Comparison of ENCODE assay signal across 25 cellular contexts in genomic region chr12:120712654-120713053, GRCh38. TPM values are rescaled to one million over a fixed set of nuclear protein-coding genes. Genes with fewer than 3 reads are reported as not detected.
DNase-seq lines count a peak whose midpoint lies in the region; ATAC-seq and TF ChIP-seq lines count a peak whose summit lies in the region.
"Had no signal": no experiment of that assay in that cellular context is flagged by ENCODE, and none has a peak within 500 bp of the region (broad histone marks: within the 10 kb centered on the region; RNA-seq: fewer than 3 reads in every experiment).

No MANE protein-coding gene starts in this region.

- H3K27me3 Mint-ChIP-seq in activated CD4-positive, alpha-beta T cell treated with anti-CD3 and anti-CD28 coated beads for 36 hours = no peaks in the 10 kb centered on the region
- no peaks in the 10 kb centered on the region for H3K27me3 Mint-ChIP-seq in activated CD4-positive, alpha-beta T cell treated with anti-CD3 and anti-CD28 coated beads, Interleukin-2, amount 10 ng/mL, durations not matched to agents 24 days and 14 days
- no peaks in the 10 kb centered on the region for H3K27me3 Mint-ChIP-seq in naive thymus-derived CD4-positive, alpha-beta T cell
- no peaks in the 10 kb centered on the region for H3K27me3 Mint-ChIP-seq in type B pancreatic cell
- H3K27me3 Mint-ChIP-seq: activated CD4-positive, alpha-beta T cell treated with anti-CD3 and anti-CD28 coated beads, Interleukin-2, amount 10 ng/mL, durations not matched to agents 7 days and 5 days; activated CD8-positive, alpha-beta memory T cell treated with anti-CD3 and anti-CD28 coated beads, Interleukin-2, amount 10 ng/mL, durations not matched to agents 7 days and 5 days; stimulated activated naive B cell treated with anti-CD40 and anti-IgM and Interleukin-4, amounts not matched to agents 10 μg/mL and 1 μg/mL and 100 μg/mL, for 72 hours had no signal

- peaks cover 41% of the 10 kb centered on the region for H3K36me3 ChIP-seq in SK-N-MC (ENCODE audit: insufficient read depth, low read length)
- H3K36me3 ChIP-seq in naive thymus-derived CD4-positive, alpha-beta T cell (ENCODE audit: control insufficient read depth in 2 of 3, insufficient read depth in 3 of 3, low read length in 3 of 3) = peaks cover 6 to 30% (median 14%) of the 10 kb centered on the region in 3 experiments

- POLR2A ChIA-PET in activated CD4-positive, alpha-beta T cell treated with anti-CD3 and anti-CD28 coated beads for 36 hours (lab: Charles Lee) = no interaction called here
- POLR2A ChIA-PET in naive thymus-derived CD4-positive, alpha-beta T cell (lab: Charles Lee) = no interaction called here

- DNase-seq in activated CD4-positive, alpha-beta T cell treated with anti-CD3 and anti-CD28 coated beads for 36 hours = no peak
- no peak for DNase-seq in activated CD4-positive, alpha-beta T cell treated with anti-CD3 and anti-CD28 coated beads, Interleukin-2, amount 10 ng/mL, durations not matched to agents 24 days and 14 days
- DNase-seq in SK-N-MC (ENCODE audit: low read depth, low spot score) = no peak
- DNase-seq in naive thymus-derived CD4-positive, alpha-beta T cell = no peak
- no peak for DNase-seq in type B pancreatic cell (ENCODE audit: extremely low spot score, unreplicated experiment)
- no peak for DNase-seq in NCI-H446 treated with DMSO at 0.1 percent for 48 hours (lab: John Stamatoyannopoulos, UW)
- DNase-seq in cortex of kidney (lab: John Stamatoyannopoulos, UW) = no peak
- no peak for DNase-seq in NAMALWA (ENCODE audit: low spot score)
- DNase-seq: 8988T; activated CD4-positive, alpha-beta T cell treated with anti-CD3 and anti-CD28 coated beads, Interleukin-2, amount 10 ng/mL, durations not matched to agents 7 days and 5 days; activated CD8-positive, alpha-beta memory T cell treated with anti-CD3 and anti-CD28 coated beads, Interleukin-2, amount 10 ng/mL, durations not matched to agents 7 days and 5 days; activated naive CD4-positive, alpha-beta T cell treated with Interleukin-2 at 50 U/mL for 16 hours; activated T-cell treated with anti-CD3 and anti-CD28 coated beads, Interleukin-2, amount 50 U/mL, for 48 hours; brain microvascular endothelial cell; DMS153; kidney; NCI-H1105; NCI-H2029; RPMI8226; stimulated activated CD4-positive, alpha-beta T cell treated with anti-CD3 and anti-CD28 coated beads, Interleukin-4, amount 100 ng/mL, for 4 hours; stimulated activated naive B cell treated with anti-CD40 and anti-IgM and Interleukin-4, amounts not matched to agents 10 μg/mL and 1 μg/mL and 100 μg/mL, for 72 hours had no signal

- peaks cover 30% of the 10 kb centered on the region for H3K36me3 Mint-ChIP-seq in activated CD4-positive, alpha-beta T cell treated with anti-CD3 and anti-CD28 coated beads for 36 hours (ENCODE audit: low read depth)
- peaks cover 28% of the 10 kb centered on the region for H3K36me3 Mint-ChIP-seq in activated CD4-positive, alpha-beta T cell treated with anti-CD3 and anti-CD28 coated beads, Interleukin-2, amount 10 ng/mL, durations not matched to agents 24 days and 14 days (ENCODE audit: low read depth)
- peaks cover 6 to 19% (median 14%) of the 10 kb centered on the region in 5 donors for H3K36me3 Mint-ChIP-seq in naive thymus-derived CD4-positive, alpha-beta T cell
- peaks cover 12% of the 10 kb centered on the region for H3K36me3 Mint-ChIP-seq in type B pancreatic cell

- H3K27ac ChIP-seq in SK-N-MC = peak overlapping the region; percentile 16; the same call in 1 of the 2 replicates
- no peak overlapping the region for H3K27ac ChIP-seq in naive thymus-derived CD4-positive, alpha-beta T cell (ENCODE audit: low read depth, low read length)
- H3K27ac ChIP-seq: brain microvascular endothelial cell, epithelial cell of prostate, suprapubic skin had no signal

- peak overlapping the region; percentile 48 for H3K9ac ChIP-seq in SK-N-MC (ENCODE audit: insufficient read length)

- H3K27me3 ChIP-seq in naive thymus-derived CD4-positive, alpha-beta T cell (ENCODE audit: control insufficient read depth in 2 of 2, insufficient read depth in 2 of 2, low read length in 2 of 2) = no peaks in the 10 kb centered on the region
- H3K27me3 ChIP-seq: brain microvascular endothelial cell, suprapubic skin had no signal

- no peak overlapping the region for H3K27ac Mint-ChIP-seq in activated CD4-positive, alpha-beta T cell treated with anti-CD3 and anti-CD28 coated beads for 36 hours
- no peak overlapping the region for H3K27ac Mint-ChIP-seq in activated CD4-positive, alpha-beta T cell treated with anti-CD3 and anti-CD28 coated beads, Interleukin-2, amount 10 ng/mL, durations not matched to agents 24 days and 14 days
- H3K27ac Mint-ChIP-seq in naive thymus-derived CD4-positive, alpha-beta T cell = peak overlapping the region in 5 of 9 donors; percentile 73 to 92 (median 89)
- no peak overlapping the region for H3K27ac Mint-ChIP-seq in type B pancreatic cell
- H3K27ac Mint-ChIP-seq: activated CD8-positive, alpha-beta memory T cell treated with anti-CD3 and anti-CD28 coated beads, Interleukin-2, amount 10 ng/mL, durations not matched to agents 7 days and 5 days; mesothelial cell of epicardium; stimulated activated naive B cell treated with anti-CD40 and anti-IgM and Interleukin-4, amounts not matched to agents 10 μg/mL and 1 μg/mL and 100 μg/mL, for 72 hours had no signal

- peak overlapping the region; percentile 86 for H3K4me3 Mint-ChIP-seq in activated CD4-positive, alpha-beta T cell treated with anti-CD3 and anti-CD28 coated beads for 36 hours
- H3K4me3 Mint-ChIP-seq in activated CD4-positive, alpha-beta T cell treated with anti-CD3 and anti-CD28 coated beads, Interleukin-2, amount 10 ng/mL, durations not matched to agents 24 days and 14 days = no peak overlapping the region
- H3K4me3 Mint-ChIP-seq in naive thymus-derived CD4-positive, alpha-beta T cell = peak overlapping the region in 4 of 10 donors; percentile 36 to 98 (median 90)
- H3K4me3 Mint-ChIP-seq in type B pancreatic cell = peak overlapping the region; percentile 89
- H3K4me3 Mint-ChIP-seq: activated CD8-positive, alpha-beta memory T cell treated with anti-CD3 and anti-CD28 coated beads, Interleukin-2, amount 10 ng/mL, durations not matched to agents 7 days and 5 days had no signal

- peaks cover 5 to 7% of the 10 kb centered on the region in 2 donors for H3K4me1 ChIP-seq in naive thymus-derived CD4-positive, alpha-beta T cell (ENCODE audit: control insufficient read depth in 2 of 2, insufficient read depth in 2 of 2, low read length in 2 of 2)

- no peaks in the 10 kb centered on the region for H3K9me3 Mint-ChIP-seq in activated CD4-positive, alpha-beta T cell treated with anti-CD3 and anti-CD28 coated beads for 36 hours (ENCODE audit: low read depth)
- H3K9me3 Mint-ChIP-seq in activated CD4-positive, alpha-beta T cell treated with anti-CD3 and anti-CD28 coated beads, Interleukin-2, amount 10 ng/mL, durations not matched to agents 24 days and 14 days = no peaks in the 10 kb centered on the region
- no peaks in the 10 kb centered on the region for H3K9me3 Mint-ChIP-seq in naive thymus-derived CD4-positive, alpha-beta T cell
- H3K9me3 Mint-ChIP-seq in type B pancreatic cell = no peaks in the 10 kb centered on the region
- H3K9me3 Mint-ChIP-seq: activated CD4-positive, alpha-beta T cell treated with anti-CD3 and anti-CD28 coated beads, Interleukin-2, amount 10 ng/mL, durations not matched to agents 7 days and 5 days; mesothelial cell of epicardium; stimulated activated naive B cell treated with anti-CD40 and anti-IgM and Interleukin-4, amounts not matched to agents 10 μg/mL and 1 μg/mL and 100 μg/mL, for 72 hours had no signal

- CTCF ChIA-PET in activated CD4-positive, alpha-beta T cell treated with anti-CD3 and anti-CD28 coated beads for 36 hours (lab: Charles Lee) = interaction anchor here (0.8 kb wide), 1 partner anchor 72 kb away, joined by 3 read pairs; no protein-coding TSS in a partner anchor
- CTCF ChIA-PET in naive thymus-derived CD4-positive, alpha-beta T cell (lab: Charles Lee) = interaction anchor here (2.2 kb wide), 1 partner anchor 64 kb away, joined by 17 read pairs; no protein-coding TSS in a partner anchor

- no peaks in the 10 kb centered on the region for H3K9me3 ChIP-seq in SK-N-MC (ENCODE audit: low read depth, low read length)
- H3K9me3 ChIP-seq in naive thymus-derived CD4-positive, alpha-beta T cell (ENCODE audit: control insufficient read depth in 2 of 3, low read length in 3 of 3) = no peaks in the 10 kb centered on the region
- H3K9me3 ChIP-seq: suprapubic skin had no signal

- no peak for ATAC-seq in activated CD4-positive, alpha-beta T cell treated with anti-CD3 and anti-CD28 coated beads for 36 hours
- ATAC-seq in naive thymus-derived CD4-positive, alpha-beta T cell = no peak
- ATAC-seq: activated CD8-positive, alpha-beta memory T cell treated with anti-CD3 and anti-CD28 coated beads, Interleukin-2, amount 10 ng/mL, durations not matched to agents 7 days and 5 days; sciatic nerve; stimulated activated naive B cell treated with anti-CD40 and anti-IgM and Interleukin-4, amounts not matched to agents 10 μg/mL and 1 μg/mL and 100 μg/mL, for 72 hours had no signal

- no peak for TF ChIP-seq CTCF in type B pancreatic cell (conservative IDR thresholded peaks at IDR 0.05)

- intact Hi-C loops in activated CD4-positive, alpha-beta T cell treated with anti-CD3 and anti-CD28 coated beads for 36 hours (cut with DNase I, micrococcal nuclease) = loop anchor here in 1 of 2 experiments (5.0 to 10.0 kb wide), 2 partner anchors 275 to 388 kb away; partner anchors contain the start of genes COX6A1 and PLA2G1B
- intact Hi-C loops in activated CD4-positive, alpha-beta T cell treated with anti-CD3 and anti-CD28 coated beads, Interleukin-2, amount 10 ng/mL, durations not matched to agents 24 days and 14 days (cut with micrococcal nuclease) = loop anchor here (5.0 to 10.0 kb wide), 2 partner anchors 35 to 262 kb away; partner anchors contain the start of gene HNF1A
- intact Hi-C loops in naive thymus-derived CD4-positive, alpha-beta T cell (cut with micrococcal nuclease) = loop anchor here in 1 of 2 donors (5.0 to 10.0 kb wide), 2 partner anchors 35 to 262 kb away; partner anchors contain the start of gene HNF1A

- H3K4me3 ChIP-seq in SK-N-MC = peak overlapping the region; percentile 91
- H3K4me3 ChIP-seq in naive thymus-derived CD4-positive, alpha-beta T cell (ENCODE audit: low read length) = no peak overlapping the region
- H3K4me3 ChIP-seq: suprapubic skin had no signal

- H3K4me1 Mint-ChIP-seq in activated CD4-positive, alpha-beta T cell treated with anti-CD3 and anti-CD28 coated beads for 36 hours = peaks cover 34% of the 10 kb centered on the region
- peaks cover 25% of the 10 kb centered on the region for H3K4me1 Mint-ChIP-seq in activated CD4-positive, alpha-beta T cell treated with anti-CD3 and anti-CD28 coated beads, Interleukin-2, amount 10 ng/mL, durations not matched to agents 24 days and 14 days
- H3K4me1 Mint-ChIP-seq in naive thymus-derived CD4-positive, alpha-beta T cell = peaks cover 20 to 40% (median 37%) of the 10 kb centered on the region in 7 donors
- H3K4me1 Mint-ChIP-seq in type B pancreatic cell (ENCODE audit: unreplicated experiment) = peaks cover 41% of the 10 kb centered on the region

RNA-seq across cellular contexts. Expression of gene UNC119B, which starts 2.4 kb away (rescaled TPM):
- 10 to 100 TPM; 20.1 to 26.6 TPM for total RNA-seq in activated CD4-positive, alpha-beta T cell treated with anti-CD3 and anti-CD28 coated beads for 36 hours
- total RNA-seq in activated CD4-positive, alpha-beta T cell treated with anti-CD3 and anti-CD28 coated beads, Interleukin-2, amount 10 ng/mL, durations not matched to agents 24 days and 14 days = 25.5 and 26.2 TPM in 2 replicates
- 10 to 100 TPM; 10.9 to 26.7 (median 18.8) TPM for total RNA-seq in naive thymus-derived CD4-positive, alpha-beta T cell
- polyA plus RNA-seq in naive thymus-derived CD4-positive, alpha-beta T cell = 10 to 100 TPM; 10.6 to 12.5 TPM
- 39.2 and 57.2 TPM in 2 replicates for total RNA-seq in type B pancreatic cell (ENCODE audit: low replicate concordance)

RNA-seq across cellular contexts. Expression of gene ACADS, which starts 13.0 kb away (rescaled TPM):
- total RNA-seq in activated CD4-positive, alpha-beta T cell treated with anti-CD3 and anti-CD28 coated beads for 36 hours = 10 to 100 TPM; 10.1 to 17.4 TPM
- total RNA-seq in activated CD4-positive, alpha-beta T cell treated with anti-CD3 and anti-CD28 coated beads, Interleukin-2, amount 10 ng/mL, durations not matched to agents 24 days and 14 days = 11.7 and 12.8 TPM in 2 replicates
- total RNA-seq in naive thymus-derived CD4-positive, alpha-beta T cell = 10 to 100 TPM; 10.4 to 18.1 (median 15.7) TPM
- 10 to 100 TPM; 18.4 to 28.7 TPM for polyA plus RNA-seq in naive thymus-derived CD4-positive, alpha-beta T cell
- 12.1 and 16.4 TPM in 2 replicates for total RNA-seq in type B pancreatic cell (ENCODE audit: low replicate concordance)

RNA-seq across cellular contexts. Expression of gene MLEC, which starts 25.7 kb away (rescaled TPM):
- 10 to 100 TPM; 70.6 to 89.5 TPM for total RNA-seq in activated CD4-positive, alpha-beta T cell treated with anti-CD3 and anti-CD28 coated beads for 36 hours
- total RNA-seq in activated CD4-positive, alpha-beta T cell treated with anti-CD3 and anti-CD28 coated beads, Interleukin-2, amount 10 ng/mL, durations not matched to agents 24 days and 14 days = 131 and 149 TPM in 2 replicates
- total RNA-seq in naive thymus-derived CD4-positive, alpha-beta T cell = 100 to 1,000 TPM in 1 of 5 experiments, 10 to 100 TPM in 4; 27.6 to 132 (median 57.6) TPM
- 10 to 100 TPM; 24.5 to 41.6 TPM for polyA plus RNA-seq in naive thymus-derived CD4-positive, alpha-beta T cell
- 168 and 172 TPM in 2 replicates for total RNA-seq in type B pancreatic cell (ENCODE audit: low replicate concordance)

Comparison
In these comparisons a context has a peak if more than half of its experiments do, and no peak if none do; other contexts are left out.
1. H3K27ac Mint-ChIP-seq: peak in naive thymus-derived CD4-positive, alpha-beta T cell (5 of 9); none in activated CD4-positive, alpha-beta T cell treated with anti-CD3 and anti-CD28 coated beads for 36 hours (single experiment), activated CD4-positive, alpha-beta T cell treated with anti-CD3 and anti-CD28 coated beads, Interleukin-2, amount 10 ng/mL, durations not matched to agents 24 days and 14 days (single experiment) and type B pancreatic cell (single experiment).